17 cellular contexts compared by ENCODE assay signal in the genomic region with DNA sequence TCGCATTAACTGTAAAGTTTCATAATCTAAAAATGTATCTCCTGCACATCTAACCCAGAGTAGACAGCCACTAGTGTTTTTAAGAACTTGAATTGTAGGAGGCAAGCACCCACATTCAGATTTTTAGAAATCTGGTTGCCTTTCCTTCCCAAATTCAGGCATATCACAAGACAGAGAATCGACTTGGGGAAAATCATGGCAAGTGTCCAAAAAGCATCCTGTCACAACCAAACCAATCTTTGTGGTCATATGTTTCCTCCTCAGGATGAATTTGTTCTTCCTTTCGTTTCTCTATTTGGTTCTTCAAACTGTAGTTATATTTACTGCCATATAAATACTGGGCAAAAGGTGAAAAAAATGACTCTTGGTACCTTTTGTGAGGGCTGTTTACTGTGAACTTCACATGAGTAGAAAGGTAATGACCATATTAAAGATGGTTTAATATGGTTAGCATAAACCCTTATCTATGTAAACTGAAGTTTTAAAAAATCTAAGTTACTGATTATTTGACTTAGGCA.
DNase-seq lines count a peak whose midpoint lies in the region; ATAC-seq and TF ChIP-seq lines count a peak whose summit lies in the region.
"Had no signal": no experiment of that assay in that cellular context is flagged by ENCODE, and none has a peak within 500 bp of the region (broad histone marks: within the 10 kb centered on the region; RNA-seq: fewer than 3 reads in every experiment).

No MANE protein-coding gene starts in this region.

- H3K9me3 Mint-ChIP-seq in activated naive CD4-positive, alpha-beta T cell treated with anti-CD3 and anti-CD28 coated beads, Interleukin-2, amount 50 U/mL, for 72 hours, result no peaks in the 10 kb centered on the region

- H4K20me1 ChIP-seq in BLaER1 treated with 17β-estradiol and CSF1 and Interleukin-3, amounts not matched to agents 10 nM and 100 nM, result no peaks in the 10 kb centered on the region
- H4K20me1 ChIP-seq in OCI-LY3 (ENCODE audit: insufficient read depth, low read length), result no peaks in the 10 kb centered on the region

- no peak overlapping the region for H3K27ac Mint-ChIP-seq in activated naive CD4-positive, alpha-beta T cell treated with anti-CD3 and anti-CD28 coated beads, Interleukin-2, amount 50 U/mL, for 72 hours

- peak overlapping the region in 2 of 11 experiments; percentile 23 to 29; a peak in 1 of 22 replicates for H3K9ac ChIP-seq in BLaER1 treated with 17β-estradiol and CSF1 and Interleukin-3, amounts not matched to agents 10 nM and 100 nM
- H3K9ac ChIP-seq in OCI-LY3 (ENCODE audit: low read length), result no peak overlapping the region

- peak overlapping the region; percentile 46 to 82 (median 73) for H3K4me2 ChIP-seq in BLaER1 treated with 17β-estradiol and CSF1 and Interleukin-3, amounts not matched to agents 10 nM and 100 nM
- H3K4me2 ChIP-seq in OCI-LY3 (ENCODE audit: low read length), result peak overlapping the region; percentile 17

- ATAC-seq in activated naive CD4-positive, alpha-beta T cell treated with anti-CD3 and anti-CD28 coated beads, Interleukin-2, amount 50 U/mL, for 72 hours, result no peak
- no peak for ATAC-seq in GM19351 (IDR thresholded peaks at IDR 0.05; ENCODE audit: unreplicated experiment)
- ATAC-seq: gastrocnemius medialis had no signal

- peak; percentile 21 for DNase-seq in fibroblast of pulmonary artery (ENCODE audit: low read depth)
- DNase-seq in midbrain (lab: John Stamatoyannopoulos, UW), result no peak
- no peak for DNase-seq in activated naive CD4-positive, alpha-beta T cell treated with anti-CD3 and anti-CD28 coated beads, Interleukin-2, amount 50 U/mL, for 72 hours (ENCODE audit: low spot score in 2 of 2)
- no peak for DNase-seq in substantia nigra (lab: John Stamatoyannopoulos, UW)
- DNase-seq: activated gamma-delta T cell treated with Interleukin-2 at 50 U/mL for 16 hours; DMS153; effector CD4-positive, alpha-beta T cell; gastrocnemius medialis; NCI-H146; NCI-H524 treated with DMSO at 0.1 percent for 48 hours; SHP77; stimulated activated CD4-positive, alpha-beta T cell treated with anti-CD3 and anti-CD28 coated beads, Interleukin-15, amount 100 ng/mL, for 24 hours; WERI-Rb-1 had no signal

- no peak overlapping the region; a peak in 1 of 20 replicates for H3K4me3 ChIP-seq in BLaER1 treated with 17β-estradiol and CSF1 and Interleukin-3, amounts not matched to agents 10 nM and 100 nM
- no peak overlapping the region for H3K4me3 ChIP-seq in HEK293 (ENCODE audit: low read depth, low read length)
- no peak overlapping the region for H3K4me3 ChIP-seq in OCI-LY3 (ENCODE audit: low read length)
- no peak overlapping the region for H3K4me3 ChIP-seq in fibroblast of pulmonary artery (replicated peaks; ENCODE audit: low read depth, low read length)
- H3K4me3 ChIP-seq: gastrocnemius medialis had no signal

- peaks cover 0 to 3% (median 0%) of the 10 kb centered on the region in 11 experiments; a peak in 1 of 22 replicates for H3K9me3 ChIP-seq in BLaER1 treated with 17β-estradiol and CSF1 and Interleukin-3, amounts not matched to agents 10 nM and 100 nM (replicated peaks in 1 of 11)
- H3K9me3 ChIP-seq in HEK293 (ENCODE audit: control insufficient read depth, insufficient read depth, low read depth, low read length) (no peaks in the 10 kb centered on the region), OCI-LY3 (ENCODE audit: insufficient read depth, low read length) (no peaks in the 10 kb centered on the region)
- H3K9me3 ChIP-seq: gastrocnemius medialis had no signal

- peak overlapping the region in 8 of 11 experiments; percentile 32 to 74 (median 60); a peak in 15 of 22 replicates for H3K27ac ChIP-seq in BLaER1 treated with 17β-estradiol and CSF1 and Interleukin-3, amounts not matched to agents 10 nM and 100 nM
- H3K27ac ChIP-seq in HEK293 (ENCODE audit: extremely low read depth, low read depth, low read length), result no peak overlapping the region
- H3K27ac ChIP-seq in OCI-LY3 (ENCODE audit: low read length), result no peak overlapping the region
- no peak overlapping the region for H3K27ac ChIP-seq in substantia nigra (ENCODE audit: low read depth, low read length, poor library complexity, severe bottlenecking)
- H3K27ac ChIP-seq: gastrocnemius medialis, WERI-Rb-1 had no signal

- H3K27me3 ChIP-seq in BLaER1 treated with 17β-estradiol and CSF1 and Interleukin-3, amounts not matched to agents 10 nM and 100 nM, result no peaks in the 10 kb centered on the region
- H3K27me3 ChIP-seq in OCI-LY3 (ENCODE audit: low read depth, low read length), result no peaks in the 10 kb centered on the region
- H3K27me3 ChIP-seq: gastrocnemius medialis had no signal

- H3K79me2 ChIP-seq in OCI-LY3 (ENCODE audit: low read length), result no peaks in the 10 kb centered on the region

- POLR2A ChIA-PET in HEK293 (lab: Yijun Ruan, JAX), result no interaction called here

- no peaks in the 10 kb centered on the region for H3K36me3 ChIP-seq in BLaER1 treated with 17β-estradiol and CSF1 and Interleukin-3, amounts not matched to agents 10 nM and 100 nM
- H3K36me3 ChIP-seq in HEK293 (ENCODE audit: control insufficient read depth in 2 of 2, insufficient read depth in 1 of 2, low read length in 2 of 2) (no peaks in the 10 kb centered on the region), OCI-LY3 (replicated peaks; ENCODE audit: low read depth, low read length) (no peaks in the 10 kb centered on the region)
- H3K36me3 ChIP-seq: gastrocnemius medialis, WERI-Rb-1 had no signal

- CTCF ChIA-PET in HEK293 (lab: Yijun Ruan, JAX), result interaction anchor here (0.9 to 2.0 kb wide), 3 partner anchors 11 to 246 kb away, joined by 3 to 4 read pairs (median 4); no protein-coding TSS in a partner anchor

- peaks cover 23 to 39% (median 27%) of the 10 kb centered on the region in 10 experiments for H3K4me1 ChIP-seq in BLaER1 treated with 17β-estradiol and CSF1 and Interleukin-3, amounts not matched to agents 10 nM and 100 nM
- H3K4me1 ChIP-seq in HEK293 (ENCODE audit: control insufficient read depth, insufficient read depth, low read length) (0 out of 2 replicates have a peak, but pooled peaks cover 2% of the 10 kb centered on the region), OCI-LY3 (ENCODE audit: low read length) (peaks cover 20% of the 10 kb centered on the region)
- H3K4me1 ChIP-seq: gastrocnemius medialis had no signal

- TF ChIP-seq CTCF in HEK293 (tag by site-specific recombination; IDR thresholded peaks at IDR 0.05), result no peak
- TF ChIP-seq CTCF in OCI-LY3 (IDR thresholded peaks at IDR 0.05; ENCODE audit: low read depth, low read length), result no peak
- no peak for TF ChIP-seq CTCF in fibroblast of pulmonary artery (IDR thresholded peaks at IDR 0.05; ENCODE audit: low read length, missing control alignments)

- no peak overlapping the region for H2AFZ ChIP-seq in OCI-LY3 (ENCODE audit: low read depth, low read length)

- no peaks in the 10 kb centered on the region for H3K36me3 Mint-ChIP-seq in activated naive CD4-positive, alpha-beta T cell treated with anti-CD3 and anti-CD28 coated beads, Interleukin-2, amount 50 U/mL, for 72 hours

TF ChIP-seq in HEK293, 187 proteins besides CTCF, POLR2A, EP300 and RAD21:
- TF ChIP-seq ZNF335 (tag by site-specific recombination; conservative IDR thresholded peaks at IDR 0.05) (0 out of 2 replicates have a peak, but pooled peaks have one; percentile 14), ZNF596 (tag by site-specific recombination; IDR thresholded peaks at IDR 0.05) (no peak)

Comparison
In these comparisons a context has a peak if more than half of its experiments do, and no peak if none do; other contexts are left out.
1. H3K27ac ChIP-seq: peak in BLaER1 treated with 17β-estradiol and CSF1 and Interleukin-3, amounts not matched to agents 10 nM and 100 nM (8 of 11); none in HEK293 (single experiment), OCI-LY3 (single experiment) and substantia nigra (single experiment).